Comparison of ENCODE assay signal across 1 cellular context in genomic region chr4:112515278-112516075, GRCh38.
A peak's percentile ranks its signal among the peaks of the same experiment; 100 is the strongest.
TF ChIP-seq lines count a peak whose summit lies in the region.

No MANE protein-coding gene starts in this region.

TF ChIP-seq in HEK293, 187 proteins besides CTCF, POLR2A, EP300 and RAD21 (continued from another document):
- TF ChIP-seq ZBTB44 (tag by site-specific recombination; IDR thresholded peaks at IDR 0.05) (no peak), HOXD13 (CRISPR knock-in tag; IDR thresholded peaks at IDR 0.05; ENCODE audit: borderline replicate concordance) (no peak), ZNF2 (tag by site-specific recombination; IDR thresholded peaks at IDR 0.05) (no peak), YY1 (tag by site-specific recombination; IDR thresholded peaks at IDR 0.05) (no peak), ZXDB (tag by site-specific recombination; IDR thresholded peaks at IDR 0.05) (0 out of 2 replicates have a peak, but pooled peaks have one; percentile 49), PRDM10 (tag by site-specific recombination; IDR thresholded peaks at IDR 0.05) (peak; percentile 50), PRDM4 (tag by site-specific recombination; IDR thresholded peaks at IDR 0.05) (no peak; the same call in 1 of the 2 replicates), ZNF214 (tag by site-specific recombination; IDR thresholded peaks at IDR 0.05; ENCODE audit: borderline replicate concordance) (no peak), ZNF350 (tag by site-specific recombination; IDR thresholded peaks at IDR 0.05) (no peak), BCL6B (tag by site-specific recombination; IDR thresholded peaks at IDR 0.05) (no peak), ZNF529 (tag by site-specific recombination; IDR thresholded peaks at IDR 0.05; ENCODE audit: insufficient replicate concordance) (no peak), ZNF501 (tag by site-specific recombination; IDR thresholded peaks at IDR 0.05) (0 out of 2 replicates have a peak, but pooled peaks have one; percentile 75), ZNF416 (tag by site-specific recombination; IDR thresholded peaks at IDR 0.05) (no peak), ZBTB21 (tag by site-specific recombination; IDR thresholded peaks at IDR 0.05) (no peak), ZNF394 (tag by site-specific recombination; IDR thresholded peaks at IDR 0.05; ENCODE audit: borderline replicate concordance) (no peak), ZNF423 (tag by site-specific recombination; IDR thresholded peaks at IDR 0.05) (0 out of 2 replicates have a peak, but pooled peaks have one; percentile 10), RBAK (tag by site-specific recombination; IDR thresholded peaks at IDR 0.05) (no peak), ZNF248 (tag by site-specific recombination; IDR thresholded peaks at IDR 0.05) (no peak), ZNF175 (tag by site-specific recombination; IDR thresholded peaks at IDR 0.05) (no peak), ZNF544 (tag by site-specific recombination; IDR thresholded peaks at IDR 0.05) (no peak), ZNF211 (tag by site-specific recombination; IDR thresholded peaks at IDR 0.05; ENCODE audit: low read depth) (no peak), ZSCAN23 (tag by site-specific recombination; IDR thresholded peaks at IDR 0.05) (no peak), ZNF704 (tag by site-specific recombination; IDR thresholded peaks at IDR 0.05) (no peak), ZNF514 (tag by site-specific recombination; IDR thresholded peaks at IDR 0.05) (no peak), ZBTB10 (tag by site-specific recombination; IDR thresholded peaks at IDR 0.05) (peak; percentile 37; the same call in 1 of the 2 replicates), ZFHX2 (tag by site-specific recombination; conservative IDR thresholded peaks at IDR 0.05) (no peak), HOXC10 (CRISPR knock-in tag; IDR thresholded peaks at IDR 0.05) (no peak), ZNF600 (tag by site-specific recombination; IDR thresholded peaks at IDR 0.05) (peak; percentile 57)
